ENCODE assay signal across 8 cellular contexts in the genomic region with DNA sequence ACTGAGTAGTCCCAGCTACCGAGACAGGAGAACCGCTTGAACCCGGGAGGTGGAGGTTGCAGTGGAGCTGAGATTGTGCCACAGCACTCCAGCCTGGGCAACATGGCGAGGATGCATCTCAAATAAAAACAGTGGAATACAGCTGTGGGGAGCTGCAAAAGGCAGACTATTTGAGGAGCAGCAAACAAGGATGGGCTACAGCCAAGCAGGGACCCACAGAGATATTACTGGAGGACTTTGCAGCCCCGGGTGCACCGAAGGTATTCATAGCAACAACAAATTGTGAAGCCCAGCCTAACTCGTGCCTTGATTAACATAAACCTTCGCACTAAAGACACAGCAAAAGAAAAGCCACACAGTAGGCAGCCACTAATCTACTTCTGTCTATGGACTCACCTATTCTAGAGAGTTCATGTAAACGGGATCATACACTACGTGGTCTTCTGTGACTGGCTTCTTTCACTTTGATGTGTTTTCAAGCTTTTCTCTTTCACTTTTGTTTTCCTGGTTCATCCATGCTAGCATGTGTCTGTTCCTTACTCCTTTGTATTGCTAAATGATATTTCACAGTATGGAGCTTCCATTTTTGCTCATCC. TPM values are rescaled to one million over a fixed set of nuclear protein-coding genes. Genes with fewer than 3 reads are reported as not detected.
DNase-seq lines count a peak whose midpoint lies in the region; ATAC-seq and TF ChIP-seq lines count a peak whose summit lies in the region.

No MANE protein-coding gene starts in this region.

- intact Hi-C loops in mucosa of descending colon (cut with DNase I, micrococcal nuclease): no loop called here

- peaks cover 15% of the 10 kb centered on the region for H3K4me1 ChIP-seq in DND-41 (ENCODE audit: insufficient read depth, low read length)
- H3K4me1 ChIP-seq in mucosa of descending colon (ENCODE audit: low read depth): peaks cover 12% of the 10 kb centered on the region

- H3K4me3 ChIP-seq in DND-41 (ENCODE audit: low read depth in 1 of 2, low read length in 2 of 2) (peak overlapping the region in 1 of 2 experiments; percentile 31; a peak in 2 of 4 replicates), mucosa of descending colon (no peak overlapping the region)

- ATAC-seq in DND-41 (ENCODE audit: insufficient read depth, low read depth): peak; percentile 93
- peak; percentile 59 for ATAC-seq in HG03064 (IDR thresholded peaks at IDR 0.05; ENCODE audit: low read depth, unreplicated experiment)
- ATAC-seq in mucosa of descending colon: peak; percentile 20

- H4K20me1 ChIP-seq in DND-41 (ENCODE audit: insufficient read depth, low read length): no peaks in the 10 kb centered on the region

- peak overlapping the region; percentile 57 for H3K4me2 ChIP-seq in DND-41 (ENCODE audit: insufficient read depth, low read length)

- H2AFZ ChIP-seq in DND-41 (ENCODE audit: low read depth, low read length): peak overlapping the region; percentile 70

- no peaks in the 10 kb centered on the region for H3K27me3 ChIP-seq in DND-41 (ENCODE audit: insufficient read depth, low read length, poor library complexity)

- H3K27me3 Mint-ChIP-seq in activated naive CD8-positive, alpha-beta T cell: peaks cover 3% of the 10 kb centered on the region

- H3K9me3 ChIP-seq in DND-41 (ENCODE audit: insufficient read depth, low read length, severe bottlenecking) (no peaks in the 10 kb centered on the region), mucosa of descending colon (no peaks in the 10 kb centered on the region)

- no peaks in the 10 kb centered on the region for H3K79me2 ChIP-seq in DND-41 (ENCODE audit: insufficient read depth, low read length)

- H3K27ac Mint-ChIP-seq in activated naive CD8-positive, alpha-beta T cell: no peak overlapping the region

- H3K36me3 ChIP-seq in DND-41 (ENCODE audit: insufficient read depth, low read length): no peaks in the 10 kb centered on the region
- H3K36me3 ChIP-seq in mucosa of descending colon (ENCODE audit: low read depth): no peaks in the 10 kb centered on the region

- H3K4me1 Mint-ChIP-seq in activated naive CD8-positive, alpha-beta T cell (ENCODE audit: low read depth): peaks cover 11% of the 10 kb centered on the region

- no peaks in the 10 kb centered on the region for H3K36me3 Mint-ChIP-seq in activated naive CD8-positive, alpha-beta T cell

- DNase-seq in DND-41 (peak; percentile 27), mucosa of descending colon (peak in 1 of 3 donors; percentile 23), iPS-NIHi11 (ENCODE audit: low spot score) (no peak), NCI-H446 treated with DMSO at 0.1 percent for 48 hours (lab: John Stamatoyannopoulos, UW) (no peak), DMS114 treated with DMSO at 0.1 percent for 48 hours (lab: John Stamatoyannopoulos, UW; ENCODE audit: unreplicated experiment) (no peak), OCI-M2 (lab: John Stamatoyannopoulos, UW; ENCODE audit: unreplicated experiment) (no peak)

- H3K27ac ChIP-seq in DND-41 (ENCODE audit: low read length): peak overlapping the region; percentile 66

- no peaks in the 10 kb centered on the region for H3K9me3 Mint-ChIP-seq in activated naive CD8-positive, alpha-beta T cell (ENCODE audit: low read depth)

- H3K9ac ChIP-seq in DND-41 (ENCODE audit: low read depth, low read length): peak overlapping the region; percentile 12; the same call in 1 of the 2 replicates

- TF ChIP-seq CTCF in DND-41 (IDR thresholded peaks at IDR 0.05; ENCODE audit: borderline replicate concordance, extremely low read depth, low read length, poor library complexity, severe bottlenecking): no peak
- no peak for TF ChIP-seq CTCF in mucosa of descending colon (IDR thresholded peaks at IDR 0.05)

- H3K4me3 Mint-ChIP-seq in activated naive CD8-positive, alpha-beta T cell: peak overlapping the region; percentile 21

RNA-seq across cellular contexts. Expression of gene PODXL, which starts 34.0 kb away (rescaled TPM):
- total RNA-seq in mucosa of descending colon: 10 to 100 TPM; 11.8 to 25.6 (median 12.8) TPM

Comparison
In these comparisons a context has a peak if more than half of its experiments do, and no peak if none do; other contexts are left out.
1. ATAC-seq: peak in every context shown above with its lines; median percentile 93 in DND-41; 59 in HG03064; 20 in mucosa of descending colon.